ENCODE assay signal across 16 cellular contexts in genomic region chr6:168514216-168514615, GRCh38.
DNase-seq lines count a peak whose midpoint lies in the region; ATAC-seq and TF ChIP-seq lines count a peak whose summit lies in the region.
"Had no signal": no experiment of that assay in that cellular context is flagged by ENCODE, and none has a peak within 500 bp of the region (broad histone marks: within the 10 kb centered on the region; RNA-seq: fewer than 3 reads in every experiment).

No MANE protein-coding gene starts in this region.

- H3K4me2 ChIP-seq in osteoblast (ENCODE audit: insufficient read depth, low read length): no peak overlapping the region

- H3K4me1 ChIP-seq in HEK293 (ENCODE audit: control insufficient read depth, insufficient read depth, low read length) (no peaks in the 10 kb centered on the region), adrenal gland (replicated peaks in 1 of 2) (no peaks in the 10 kb centered on the region), right atrium auricular region (peaks cover 0 to 5% of the 10 kb centered on the region in 2 donors), sigmoid colon (peaks cover 0 to 9% (median 0%) of the 10 kb centered on the region in 4 donors), osteoblast (ENCODE audit: insufficient read depth, low read length) (no peaks in the 10 kb centered on the region)
- H3K4me1 ChIP-seq: vagina had no signal

- H3K4me3 ChIP-seq in HEK293 (ENCODE audit: low read depth, low read length) (no peak overlapping the region), adrenal gland (no peak overlapping the region), right atrium auricular region (no peak overlapping the region), sigmoid colon (no peak overlapping the region), osteoblast (ENCODE audit: insufficient read depth, low read length) (no peak overlapping the region)
- H3K4me3 ChIP-seq: vagina had no signal

- TF ChIP-seq POLR2A in adrenal gland (IDR thresholded peaks at IDR 0.05) (no peak), sigmoid colon (IDR thresholded peaks at IDR 0.05) (no peak)

- H3K27me3 ChIP-seq in adrenal gland (no peaks in the 10 kb centered on the region), right atrium auricular region (no peaks in the 10 kb centered on the region), sigmoid colon (no peaks in the 10 kb centered on the region), osteoblast (ENCODE audit: insufficient read depth, low read length) (no peaks in the 10 kb centered on the region)
- H3K27me3 ChIP-seq: vagina had no signal

- POLR2A ChIA-PET in HEK293 (lab: Yijun Ruan, JAX): no interaction called here

- intact Hi-C loops in adrenal gland (cut with DNase I) (no loop called here), sigmoid colon (cut with DNase I) (no loop called here), natural killer cell (cut with micrococcal nuclease) (no loop called here)

- TF ChIP-seq CTCF in HEK293 (tag by site-specific recombination; IDR thresholded peaks at IDR 0.05): no peak
- no peak for TF ChIP-seq CTCF in adrenal gland (IDR thresholded peaks at IDR 0.05)
- no peak for TF ChIP-seq CTCF in right atrium auricular region (IDR thresholded peaks at IDR 0.05)
- TF ChIP-seq CTCF in sigmoid colon (IDR thresholded peaks at IDR 0.05): no peak
- no peak for TF ChIP-seq CTCF in natural killer cell (IDR thresholded peaks at IDR 0.05)
- no peak for TF ChIP-seq CTCF in osteoblast (IDR thresholded peaks at IDR 0.05; ENCODE audit: extremely low read depth, low read depth, low read length)

- no peak overlapping the region for H2AFZ ChIP-seq in osteoblast (ENCODE audit: low read length)

- H3K4me3 Mint-ChIP-seq in natural killer cell: no peak overlapping the region
- H3K4me3 Mint-ChIP-seq: activated naive CD8-positive, alpha-beta T cell treated with anti-CD3 and anti-CD28 coated beads, Interleukin-2, amount 10 ng/mL, durations not matched to agents 7 days and 5 days; B cell had no signal

- no peaks in the 10 kb centered on the region for H3K4me1 Mint-ChIP-seq in natural killer cell
- H3K4me1 Mint-ChIP-seq: activated naive CD8-positive, alpha-beta T cell treated with anti-CD3 and anti-CD28 coated beads, Interleukin-2, amount 10 ng/mL, durations not matched to agents 7 days and 5 days; B cell had no signal

- H3K79me2 ChIP-seq in osteoblast (ENCODE audit: insufficient read depth, low read length): no peaks in the 10 kb centered on the region

- CTCF ChIA-PET in HEK293 (lab: Yijun Ruan, JAX): interaction anchor here (1.1 kb wide), 1 partner anchor 74 kb away, joined by 4 read pairs; no protein-coding TSS in a partner anchor

- no peaks in the 10 kb centered on the region for H4K20me1 ChIP-seq in osteoblast (ENCODE audit: insufficient read depth, low read length)

- H3K27me3 Mint-ChIP-seq in natural killer cell (ENCODE audit: low read depth in 2 of 2): peaks cover 0 to 1% of the 10 kb centered on the region in 2 donors
- H3K27me3 Mint-ChIP-seq: activated naive CD8-positive, alpha-beta T cell treated with anti-CD3 and anti-CD28 coated beads, Interleukin-2, amount 10 ng/mL, durations not matched to agents 7 days and 5 days; B cell had no signal

- 32 to 35% (median 34%) methylated on average over 10 of the region's 10 CpGs for WGBS in adrenal gland, 4 donors
- WGBS in sigmoid colon, 2 donors: 45 to 57% methylated on average over 10 of the region's 10 CpGs

- H3K36me3 Mint-ChIP-seq in natural killer cell: no peaks in the 10 kb centered on the region
- H3K36me3 Mint-ChIP-seq: activated naive CD8-positive, alpha-beta T cell treated with anti-CD3 and anti-CD28 coated beads, Interleukin-2, amount 10 ng/mL, durations not matched to agents 7 days and 5 days had no signal

- DNase-seq in adrenal gland: peak; percentile 39 to 71 (median 58)
- DNase-seq in right atrium auricular region (ENCODE audit: low spot score): peak; percentile 73
- peak; percentile 84 for DNase-seq in sigmoid colon
- DNase-seq in natural killer cell: no peak
- DNase-seq in NCI-H2107 treated with DMSO at 0.1 percent for 48 hours (lab: John Stamatoyannopoulos, UW; ENCODE audit: unreplicated experiment): no peak
- no peak for DNase-seq in osteoblast (ENCODE audit: insufficient read length, low spot score, missing footprints)
- no peak for DNase-seq in superior temporal gyrus (ENCODE audit: extremely low spot score)
- DNase-seq: activated CD4-positive, CD25-positive, alpha-beta regulatory T cell treated with anti-CD3 and anti-CD28 coated beads, Interleukin-2, amount 50 U/mL, for 72 hours; activated naive CD8-positive, alpha-beta T cell treated with anti-CD3 and anti-CD28 coated beads, Interleukin-2, amount 10 ng/mL, durations not matched to agents 7 days and 5 days; erythroblast; mesendoderm; occipital lobe; T-helper 2 cell had no signal

- H3K36me3 ChIP-seq in HEK293 (ENCODE audit: control insufficient read depth in 2 of 2, insufficient read depth in 1 of 2, low read length in 2 of 2) (no peaks in the 10 kb centered on the region), adrenal gland (replicated peaks in 1 of 2) (no peaks in the 10 kb centered on the region), right atrium auricular region (no peaks in the 10 kb centered on the region), sigmoid colon (no peaks in the 10 kb centered on the region), osteoblast (ENCODE audit: insufficient read depth, low read length) (no peaks in the 10 kb centered on the region)
- H3K36me3 ChIP-seq: vagina had no signal

- no peak overlapping the region for H3K27ac Mint-ChIP-seq in natural killer cell
- H3K27ac Mint-ChIP-seq: activated naive CD8-positive, alpha-beta T cell treated with anti-CD3 and anti-CD28 coated beads, Interleukin-2, amount 10 ng/mL, durations not matched to agents 7 days and 5 days; B cell had no signal

- H3K9me3 ChIP-seq in HEK293 (ENCODE audit: control insufficient read depth, insufficient read depth, low read depth, low read length) (no peaks in the 10 kb centered on the region), adrenal gland (replicated peaks in 1 of 3) (no peaks in the 10 kb centered on the region), right atrium auricular region (no peaks in the 10 kb centered on the region), sigmoid colon (no peaks in the 10 kb centered on the region), osteoblast (ENCODE audit: low read depth, low read length) (peaks cover 8% of the 10 kb centered on the region)
- H3K9me3 ChIP-seq: vagina had no signal

- no peak for TF ChIP-seq EP300 in sigmoid colon (IDR thresholded peaks at IDR 0.05)

- no peaks in the 10 kb centered on the region for H3K9me3 Mint-ChIP-seq in natural killer cell
- H3K9me3 Mint-ChIP-seq: activated naive CD8-positive, alpha-beta T cell treated with anti-CD3 and anti-CD28 coated beads, Interleukin-2, amount 10 ng/mL, durations not matched to agents 7 days and 5 days had no signal

- H3K27ac ChIP-seq in HEK293 (ENCODE audit: extremely low read depth, low read depth, low read length) (no peak overlapping the region), adrenal gland (no peak overlapping the region), right atrium auricular region (peak overlapping the region in 1 of 2 donors; percentile 29), sigmoid colon (peak overlapping the region in 1 of 4 donors; percentile 16), osteoblast (ENCODE audit: low read depth, low read length) (no peak overlapping the region)
- H3K27ac ChIP-seq: vagina had no signal

- ATAC-seq in natural killer cell: no peak

TF ChIP-seq in HEK293, 187 proteins besides CTCF, POLR2A, EP300 and RAD21:
- TF ChIP-seq ZNF350 (tag by site-specific recombination; IDR thresholded peaks at IDR 0.05): peak; percentile 74; the same call in 1 of the 2 replicates
- no peak for TF ChIP-seq ZNF658 (tag by site-specific recombination; IDR thresholded peaks at IDR 0.05)
- no peak for TF ChIP-seq HOXA7 (CRISPR knock-in tag; IDR thresholded peaks at IDR 0.05; ENCODE audit: borderline replicate concordance)
TF ChIP-seq in HEK293: peak in this region for 1.

Comparison
In these comparisons a context has a peak if more than half of its experiments do, and no peak if none do; other contexts are left out.
1. DNase-seq: peak in adrenal gland (7 of 7), right atrium auricular region (single experiment) and sigmoid colon (single experiment); none in natural killer cell (single experiment), NCI-H2107 treated with DMSO at 0.1 percent for 48 hours (single experiment), osteoblast (single experiment) and superior temporal gyrus (single experiment).